8 cellular contexts compared by ENCODE assay signal in genomic region chr16:83898463-83899271, GRCh38. TPM values are rescaled to one million over a fixed set of nuclear protein-coding genes. Genes with fewer than 3 reads are reported as not detected.
DNase-seq lines count a peak whose midpoint lies in the region; ATAC-seq and TF ChIP-seq lines count a peak whose summit lies in the region.

Gene MLYCD (plus strand): TSS chr16:83899115. CDS start chr16:83899145, 30 bp downstream.

- H3K27ac ChIP-seq in CD4-positive, alpha-beta memory T cell (ENCODE audit: low read depth, low read length), result peak within 1 kb of the TSS; percentile 53
- no peak within 1 kb of the TSS for H3K27ac ChIP-seq in OCI-LY1 (ENCODE audit: low read depth, low read length, poor library complexity, severe bottlenecking)
- peak within 1 kb of the TSS; percentile 71 to 84 for H3K27ac ChIP-seq in mucosa of rectum (ENCODE audit: low read depth in 2 of 2, low read length in 2 of 2)

- peak; percentile 67 to 77 (median 70) for DNase-seq in CD4-positive, alpha-beta memory T cell
- peak; percentile 72 for DNase-seq in activated T-cell treated with anti-CD3 and anti-CD28 coated beads for 48 hours (ENCODE audit: low read depth)
- DNase-seq in epithelial cell of proximal tubule (ENCODE audit: low read depth), result no peak
- peak; percentile 24 to 44 for DNase-seq in stimulated activated CD8-positive, alpha-beta memory T cell treated with anti-CD3 and anti-CD28 coated beads, Interleukin-4, amount 100 ng/mL, for 4 hours (ENCODE audit: low read depth in 2 of 2, low spot score in 1 of 2)

- H3K4me1 ChIP-seq in CD4-positive, alpha-beta memory T cell (ENCODE audit: insufficient read depth, low read length), result peaks cover 22% of the 10 kb centered on the region
- H3K4me1 ChIP-seq in OCI-LY1 (ENCODE audit: insufficient read depth, low read length, severe bottlenecking) (peaks cover 23% of the 10 kb centered on the region), mucosa of rectum (ENCODE audit: control insufficient read depth in 2 of 2, insufficient read depth in 2 of 2, low read length in 2 of 2) (peaks cover 12 to 15% of the 10 kb centered on the region in 2 donors)

- no peaks in the 10 kb centered on the region for H4K20me1 ChIP-seq in OCI-LY1 (ENCODE audit: insufficient read depth, low read length)

- H3K27me3 ChIP-seq in CD4-positive, alpha-beta memory T cell (ENCODE audit: insufficient read depth, low read length), result no peaks in the 10 kb centered on the region
- no peaks in the 10 kb centered on the region for H3K27me3 ChIP-seq in OCI-LY1 (ENCODE audit: insufficient read depth, low read length)
- H3K27me3 ChIP-seq in mucosa of rectum (ENCODE audit: control insufficient read depth in 2 of 2, insufficient read depth in 2 of 2, low read length in 2 of 2), result peaks cover 0 to 4% of the 10 kb centered on the region in 2 donors

- H3K4me2 ChIP-seq in OCI-LY1 (ENCODE audit: low read length), result peak within 1 kb of the TSS; percentile 99

- H3K4me1 Mint-ChIP-seq in CD4-positive, alpha-beta memory T cell, result peaks cover 23 to 45% (median 31%) of the 10 kb centered on the region in 4 donors

- intact Hi-C loops in CD4-positive, alpha-beta memory T cell (cut with micrococcal nuclease), result loop anchor here (1.0 to 5.0 kb wide), 2 partner anchors 71 to 91 kb away; partner anchors contain the start of gene HSBP1

- no peaks in the 10 kb centered on the region for H3K9me2 ChIP-seq in OCI-LY1 (ENCODE audit: low read depth, low read length)

- peak within 1 kb of the TSS; percentile 90 to 98 (median 92) for H3K4me3 Mint-ChIP-seq in CD4-positive, alpha-beta memory T cell

- H3K27me3 Mint-ChIP-seq in CD4-positive, alpha-beta memory T cell, result peaks cover 2% of the 10 kb centered on the region in 2 donors

- H3K9me3 Mint-ChIP-seq in CD4-positive, alpha-beta memory T cell, result no peaks in the 10 kb centered on the region

- peak within 1 kb of the TSS; percentile 88 for H3K9ac ChIP-seq in OCI-LY1 (ENCODE audit: low read length)
- peak within 1 kb of the TSS; percentile 75 to 78 for H3K9ac ChIP-seq in mucosa of rectum (ENCODE audit: low read depth in 1 of 2, low read length in 2 of 2)

- H3K9me3 ChIP-seq in CD4-positive, alpha-beta memory T cell (ENCODE audit: control insufficient read depth in 1 of 2, low read length in 2 of 2), result no peaks in the 10 kb centered on the region
- H3K9me3 ChIP-seq in OCI-LY1 (ENCODE audit: low read length) (no peaks in the 10 kb centered on the region), mucosa of rectum (ENCODE audit: control insufficient read depth in 2 of 2, low read length in 2 of 2) (no peaks in the 10 kb centered on the region)

- no peaks in the 10 kb centered on the region for H3F3A ChIP-seq in OCI-LY1 (ENCODE audit: insufficient read depth, low read length)

- peak within 1 kb of the TSS; percentile 67 to 73 for H3K4me3 ChIP-seq in CD4-positive, alpha-beta memory T cell (ENCODE audit: low read length in 2 of 2)
- H3K4me3 ChIP-seq in OCI-LY1 (ENCODE audit: low read depth, low read length, poor library complexity, severe bottlenecking), result peak within 1 kb of the TSS; percentile 97
- peak within 1 kb of the TSS; percentile 77 for H3K4me3 ChIP-seq in epithelial cell of proximal tubule (ENCODE audit: low read depth, low read length)
- H3K4me3 ChIP-seq in mucosa of rectum (ENCODE audit: low read length in 2 of 2), result peak within 1 kb of the TSS; percentile 79 to 84

- peak within 1 kb of the TSS; percentile 51 to 97 (median 90) for H3K27ac Mint-ChIP-seq in CD4-positive, alpha-beta memory T cell

- ATAC-seq in GM19324 (IDR thresholded peaks at IDR 0.05; ENCODE audit: low FRiP score, unreplicated experiment), result peak; percentile 91
- peak; percentile 89 for ATAC-seq in HG03442 (IDR thresholded peaks at IDR 0.05; ENCODE audit: unreplicated experiment)

- CTCF ChIA-PET in CD4-positive, alpha-beta memory T cell (lab: Charles Lee; ENCODE audit: partially characterized antibody), result no interaction called here

- TF ChIP-seq CTCF in OCI-LY1 (IDR thresholded peaks at IDR 0.05; ENCODE audit: low read length) (no peak), epithelial cell of proximal tubule (conservative IDR thresholded peaks at IDR 0.05; ENCODE audit: low read depth, low read length) (no peak)

- H3K36me3 ChIP-seq in CD4-positive, alpha-beta memory T cell (ENCODE audit: insufficient read depth, low read length), result no peaks in the 10 kb centered on the region
- H3K36me3 ChIP-seq in OCI-LY1 (ENCODE audit: insufficient read depth, low read length) (no peaks in the 10 kb centered on the region), mucosa of rectum (ENCODE audit: control insufficient read depth in 2 of 2, insufficient read depth in 2 of 2, low read length in 2 of 2) (no peaks in the 10 kb centered on the region)

- peaks cover 0 to 5% of the 10 kb centered on the region in 2 donors for H3K36me3 Mint-ChIP-seq in CD4-positive, alpha-beta memory T cell

- H2AFZ ChIP-seq in OCI-LY1 (ENCODE audit: low read length), result peak within 1 kb of the TSS; percentile 78

- POLR2A ChIA-PET in CD4-positive, alpha-beta memory T cell (lab: Charles Lee; ENCODE audit: partially characterized antibody), result interaction anchor here (0.9 to 2.0 kb wide), 4 partner anchors 72 to 288 kb away, joined by 3 to 17 read pairs (median 4); partner anchors contain the start of genes HSBP1, MBTPS1 and TAF1C

- H3K79me2 ChIP-seq in OCI-LY1 (ENCODE audit: insufficient read depth, low read length), result no peaks in the 10 kb centered on the region

RNA-seq across cellular contexts. Expression of gene MLYCD, which starts in this region (rescaled TPM):
- 10 to 100 TPM in 1 of 2 experiments, 1 to 10 TPM in 1; 9.7 to 11.1 TPM for total RNA-seq in CD4-positive, alpha-beta memory T cell
- 1 to 10 TPM in 1 of 2 donors, under 1 TPM in 1; 0.81 to 2.8 TPM for polyA plus RNA-seq in CD4-positive, alpha-beta memory T cell
- 2.9 TPM in 2 replicates for total RNA-seq in epithelial cell of proximal tubule
